9 cellular contexts compared by ENCODE assay signal in genomic region chr1:27862671-27863551, GRCh38. TPM values are rescaled to one million over a fixed set of nuclear protein-coding genes. Genes with fewer than 3 reads are reported as not detected.
DNase-seq lines count a peak whose midpoint lies in the region; ATAC-seq and TF ChIP-seq lines count a peak whose summit lies in the region.
"Had no signal": no experiment of that assay in that cellular context is flagged by ENCODE, and none has a peak within 500 bp of the region (broad histone marks: within the 10 kb centered on the region; RNA-seq: fewer than 3 reads in every experiment).

No MANE protein-coding gene starts in this region.

- H3K9me3 ChIP-seq in adipocyte (ENCODE audit: control insufficient read depth, low read length), result no peaks in the 10 kb centered on the region
- H3K9me3 ChIP-seq in right cardiac atrium (ENCODE audit: control insufficient read depth, low read length), result no peaks in the 10 kb centered on the region
- H3K9me3 ChIP-seq in smooth muscle cell (replicated peaks; ENCODE audit: low read depth), result no peaks in the 10 kb centered on the region

- peak overlapping the region; percentile 46 for H3K4me3 ChIP-seq in adipocyte (ENCODE audit: low read length)
- H3K4me3 ChIP-seq in right cardiac atrium (ENCODE audit: low read length), result no peak overlapping the region
- H3K4me3 ChIP-seq in smooth muscle cell, result no peak overlapping the region

- no peak for TF ChIP-seq CTCF in smooth muscle cell (IDR thresholded peaks at IDR 0.05; ENCODE audit: borderline replicate concordance, insufficient read depth, poor library complexity, severe bottlenecking)

- H3K27me3 ChIP-seq in adipocyte (replicated peaks; ENCODE audit: control insufficient read depth, insufficient read depth, low read length) (no peaks in the 10 kb centered on the region), right cardiac atrium (ENCODE audit: control insufficient read depth, insufficient read depth) (no peaks in the 10 kb centered on the region), smooth muscle cell (ENCODE audit: low read depth) (no peaks in the 10 kb centered on the region)

- H3K4me1 ChIP-seq in adipocyte (ENCODE audit: control insufficient read depth, insufficient read depth, low read length), result peaks cover 39% of the 10 kb centered on the region
- H3K4me1 ChIP-seq in right cardiac atrium (ENCODE audit: control insufficient read depth, insufficient read depth, low read length), result peaks cover 3% of the 10 kb centered on the region
- H3K4me1 ChIP-seq in smooth muscle cell (ENCODE audit: low read depth), result peaks cover 3% of the 10 kb centered on the region

- H3F3A ChIP-seq in smooth muscle cell (ENCODE audit: low read depth), result no peaks in the 10 kb centered on the region

- H3K27ac ChIP-seq in right cardiac atrium (ENCODE audit: low read length), result peak overlapping the region; percentile 71
- peak overlapping the region; percentile 92 for H3K27ac ChIP-seq in smooth muscle cell (ENCODE audit: low read depth)
- H3K27ac ChIP-seq: KMS-11 had no signal

- no peaks in the 10 kb centered on the region for H4K20me1 ChIP-seq in smooth muscle cell (ENCODE audit: low read depth)

- H3K36me3 ChIP-seq in adipocyte (ENCODE audit: control insufficient read depth, insufficient read depth, low read length, severe bottlenecking) (no peaks in the 10 kb centered on the region), smooth muscle cell (ENCODE audit: low read depth) (no peaks in the 10 kb centered on the region)

- intact Hi-C loops in right cardiac atrium (cut with DNase I), result loop anchor here in 2 of 4 donors (5.0 to 10.0 kb wide), 2 partner anchors 114 to 122 kb away; no protein-coding TSS in a partner anchor

- H3K79me2 ChIP-seq in smooth muscle cell (ENCODE audit: low read depth), result no peaks in the 10 kb centered on the region

- DNase-seq in CMK (ENCODE audit: low read depth) (peak; percentile 73), HT1080 (ENCODE audit: low read depth) (peak; percentile 98), adipocyte (ENCODE audit: low read depth) (peak; percentile 93), right cardiac atrium (peak in 2 of 3 donors; percentile 62 to 68), smooth muscle cell (lab: John Stamatoyannopoulos, UW; ENCODE audit: unreplicated experiment) (peak; percentile 22), NCI-H146 (lab: John Stamatoyannopoulos, UW) (no peak), NCI-H82 treated with DMSO at 0.1 percent for 48 hours (lab: John Stamatoyannopoulos, UW; ENCODE audit: unreplicated experiment) (no peak)
- DNase-seq in activated CD8-positive, alpha-beta memory T cell treated with anti-CD3 and anti-CD28 coated beads, Interleukin-2, amount 50 U/mL, for 4 hours, result no peak

- H2AFZ ChIP-seq in smooth muscle cell (ENCODE audit: low read depth), result peak overlapping the region; percentile 77

- peak; percentile 91 to 93 for ATAC-seq in right cardiac atrium

- WGBS in right cardiac atrium, result 79% methylated on average over 9 of the region's 9 CpGs
- WGBS in smooth muscle cell (ENCODE audit: low lambda C conversion rate), result 72% methylated on average over 9 of the region's 9 CpGs

- peak overlapping the region; percentile 80 for H3K9ac ChIP-seq in adipocyte (ENCODE audit: low read length)
- peak overlapping the region; percentile 87 for H3K9ac ChIP-seq in smooth muscle cell (ENCODE audit: low read depth)
- H3K9ac ChIP-seq: KMS-11 had no signal

- peak overlapping the region; percentile 51 for H3K4me2 ChIP-seq in smooth muscle cell
- H3K4me2 ChIP-seq: KMS-11 had no signal

RNA-seq across cellular contexts. Expression of gene THEMIS2, which starts 9.4 kb away (rescaled TPM):
- total RNA-seq in HT1080 (2014; rRNA removed; shearing (Covaris generic)), result not detected in 2 replicates
- polyA plus RNA-seq in HT1080 (2015; cell fraction: cytosol; rRNA removed), result 1.1 and 1.4 TPM in 2 replicates
- 2.3 and 2.5 TPM in 2 replicates for polyA plus RNA-seq in HT1080 (2015; cell fraction: nucleus; rRNA removed)
- 10 to 100 TPM in 1 of 4 donors, 1 to 10 TPM in 3; 7.6 to 10.1 (median 9.3) TPM for total RNA-seq in right cardiac atrium
- polyA plus RNA-seq in right cardiac atrium, result 5.1 TPM
- 1.6 and 3.2 TPM in 2 replicates for total RNA-seq in smooth muscle cell
- polyA plus RNA-seq in smooth muscle cell, result 4.2 and 4.6 TPM in 2 replicates

RNA-seq across cellular contexts. Expression of gene PPP1R8, which starts 32.3 kb away (rescaled TPM):
- 80.1 and 81.5 TPM in 2 replicates for total RNA-seq in HT1080 (2014; rRNA removed; shearing (Covaris generic))
- 45.9 and 54.2 TPM in 2 replicates for polyA plus RNA-seq in HT1080 (2015; cell fraction: cytosol; rRNA removed)
- 38.3 and 39.9 TPM in 2 replicates for polyA plus RNA-seq in HT1080 (2015; cell fraction: nucleus; rRNA removed)
- total RNA-seq in right cardiac atrium (10 to 100 TPM; 24.2 to 26.8 (median 24.7) TPM), smooth muscle cell (35.4 and 36.4 TPM in 2 replicates)
- polyA plus RNA-seq in right cardiac atrium (18.7 TPM), smooth muscle cell (10.6 and 14.4 TPM in 2 replicates)

RNA-seq across cellular contexts. Expression of gene RPA2, which starts 51.5 kb away (rescaled TPM):
- total RNA-seq in HT1080 (2014; rRNA removed; shearing (Covaris generic)), result 85.5 and 109 TPM in 2 replicates
- 61.6 and 68.9 TPM in 2 replicates for polyA plus RNA-seq in HT1080 (2015; cell fraction: cytosol; rRNA removed)
- polyA plus RNA-seq in HT1080 (2015; cell fraction: nucleus; rRNA removed), result 43.8 and 45.0 TPM in 2 replicates
- total RNA-seq in right cardiac atrium, result 10 to 100 TPM; 26.8 to 38.3 (median 32.2) TPM
- polyA plus RNA-seq in right cardiac atrium, result 32.4 TPM
- total RNA-seq in smooth muscle cell, result 28.1 and 39.5 TPM in 2 replicates
- polyA plus RNA-seq in smooth muscle cell, result 27.0 and 38.5 TPM in 2 replicates

Comparison
In these comparisons a context has a peak if more than half of its experiments do, and no peak if none do; other contexts are left out.
1. DNase-seq: peak in CMK (single experiment), HT1080 (single experiment), adipocyte (single experiment), right cardiac atrium (2 of 3) and smooth muscle cell (single experiment); none in activated CD8-positive, alpha-beta memory T cell treated with anti-CD3 and anti-CD28 coated beads, Interleukin-2, amount 50 U/mL, for 4 hours (single experiment), NCI-H146 (single experiment) and NCI-H82 treated with DMSO at 0.1 percent for 48 hours (single experiment).